15 cellular contexts compared by ENCODE assay signal in genomic region chr4:165726831-165727230, GRCh38.
"Had no signal": no experiment of that assay in that cellular context is flagged by ENCODE, and none has a peak within 500 bp of the region (broad histone marks: within the 10 kb centered on the region; RNA-seq: fewer than 3 reads in every experiment).

No MANE protein-coding gene starts in this region.

- DNase-seq: activated CD4-positive, CD25-positive, alpha-beta regulatory T cell treated with anti-CD3 and anti-CD28 coated beads, Interleukin-2, amount 50 U/mL, for 72 hours; activated naive CD8-positive, alpha-beta T cell treated with anti-CD3 and anti-CD28 coated beads for 36 hours; amygdala; dermis blood vessel endothelial cell; effector memory CD8-positive, alpha-beta T cell; hippocampal formation; occipital lobe; small intestine; stimulated activated CD4-positive, alpha-beta T cell treated with anti-CD3 and anti-CD28 coated beads, Interleukin-4, amount 100 ng/mL, for 24 hours; stimulated activated naive CD4-positive, alpha-beta T cell treated with Interleukin-2 at 50 U/mL for 16 hours; T-helper 9 cell; transverse colon had no signal

- H3K27me3 ChIP-seq: breast epithelium, right atrium auricular region, transverse colon, vagina had no signal

- H3K36me3 ChIP-seq: breast epithelium, right atrium auricular region, transverse colon, vagina had no signal

- H3K4me3 ChIP-seq: breast epithelium, right atrium auricular region, transverse colon, vagina had no signal

- FAIRE-seq: small intestine had no signal

- ATAC-seq: effector memory CD8-positive, alpha-beta T cell had no signal
